11 cellular contexts compared by ENCODE assay signal in genomic region chr5:82406200-82406773, GRCh38.
DNase-seq lines count a peak whose midpoint lies in the region; ATAC-seq, FAIRE-seq and TF ChIP-seq lines count a peak whose summit lies in the region.
"Had no signal": no experiment of that assay in that cellular context is flagged by ENCODE, and none has a peak within 500 bp of the region (broad histone marks: within the 10 kb centered on the region; RNA-seq: fewer than 3 reads in every experiment).

No MANE protein-coding gene starts in this region.

- CTCF ChIA-PET in H1 (lab: Charles Lee; ENCODE audit: partially characterized antibody) = no interaction called here

- no peak overlapping the region for H4K8ac ChIP-seq in H1 (ENCODE audit: extremely low read depth, insufficient read depth, low read length)

- no peak overlapping the region for H3K56ac ChIP-seq in H1 (replicated peaks; ENCODE audit: insufficient read length, low read depth, low read length)

- H3K23ac ChIP-seq in H1 (ENCODE audit: insufficient read length) = no peak overlapping the region

- H2BK12ac ChIP-seq in H1 (ENCODE audit: low read depth, low read length) = 0 out of 2 replicates have a peak overlapping the region, but pooled peaks have one; percentile 32

- H2BK120ac ChIP-seq in H1 (replicated peaks; ENCODE audit: low read depth, low read length) = no peak overlapping the region

- H3K27ac ChIP-seq in H1 (ENCODE audit: low read depth, low read length) = no peak overlapping the region

- no peak overlapping the region for H3K18ac ChIP-seq in H1 (ENCODE audit: extremely low read depth, low read length)

- peak overlapping the region; percentile 91 for H3K27ac Mint-ChIP-seq in nephron progenitor cell
- H3K27ac Mint-ChIP-seq in activated T-cell treated with anti-CD3 and anti-CD28 coated beads, Interleukin-2, amount 50 U/mL, for 24 hours = no peak overlapping the region
- H3K27ac Mint-ChIP-seq: activated CD4-positive, alpha-beta T cell treated with anti-CD3 and anti-CD28 coated beads for 36 hours had no signal

- H3K4me1 Mint-ChIP-seq in nephron progenitor cell = peaks cover 30% of the 10 kb centered on the region
- H3K4me1 Mint-ChIP-seq in activated T-cell treated with anti-CD3 and anti-CD28 coated beads, Interleukin-2, amount 50 U/mL, for 24 hours (ENCODE audit: low read depth) = no peaks in the 10 kb centered on the region
- H3K4me1 Mint-ChIP-seq: activated CD4-positive, alpha-beta T cell treated with anti-CD3 and anti-CD28 coated beads for 36 hours had no signal

- H3K14ac ChIP-seq in H1 (ENCODE audit: insufficient read length) = no peak overlapping the region

- TF ChIP-seq CTCF in H1 (IDR thresholded peaks at IDR 0.05; ENCODE audit: control extremely low read depth in 1 of 3, insufficient read depth in 1 of 3, low read depth in 1 of 3, low read length in 3 of 3) = no peak
- no peak for TF ChIP-seq CTCF in nephron progenitor cell (IDR thresholded peaks at IDR 0.05)

- H4K20me1 ChIP-seq in H1 (replicated peaks in 1 of 2; ENCODE audit: control insufficient read depth in 1 of 2, insufficient read depth in 2 of 2, low read length in 2 of 2) = no peaks in the 10 kb centered on the region

- no peak for TF ChIP-seq EP300 in H1 (IDR thresholded peaks at IDR 0.05; ENCODE audit: borderline replicate concordance in 1 of 2, low read depth in 2 of 2, low read length in 2 of 2)

- no peak overlapping the region for H3K4me3 Mint-ChIP-seq in nephron progenitor cell
- no peak overlapping the region for H3K4me3 Mint-ChIP-seq in activated T-cell treated with anti-CD3 and anti-CD28 coated beads, Interleukin-2, amount 50 U/mL, for 24 hours
- H3K4me3 Mint-ChIP-seq: activated CD4-positive, alpha-beta T cell treated with anti-CD3 and anti-CD28 coated beads for 36 hours had no signal

- no peaks in the 10 kb centered on the region; a peak in 1 of 8 replicates for H3K36me3 ChIP-seq in H1 (ENCODE audit: control insufficient read depth in 2 of 4, insufficient read depth in 4 of 4, low read length in 3 of 4)

- no peaks in the 10 kb centered on the region for H3K79me1 ChIP-seq in H1 (ENCODE audit: low read depth, low read length)

- H3K9me3 ChIP-seq in H1 (ENCODE audit: insufficient read depth in 2 of 2, low read depth in 1 of 2, low read length in 1 of 2) = peaks cover 4% of the 10 kb centered on the region in 2 experiments; a peak in 1 of 4 replicates

- TF ChIP-seq POLR2A in H1 (IDR thresholded peaks at IDR 0.05; ENCODE audit: control extremely low read depth in 1 of 2, low read depth in 2 of 2, low read length in 2 of 2) = no peak

- no peaks in the 10 kb centered on the region for H3K23me2 ChIP-seq in H1 (ENCODE audit: low read depth, low read length)

- H4K5ac ChIP-seq in H1 (ENCODE audit: insufficient read length, low read depth, low read length) = peak overlapping the region; percentile 24

- H3K79me2 ChIP-seq in H1 (ENCODE audit: control insufficient read depth in 1 of 2, insufficient read depth in 2 of 2, low read length in 2 of 2) = no peaks in the 10 kb centered on the region

- H2BK20ac ChIP-seq in H1 (ENCODE audit: low read length) = no peak overlapping the region; the same call in 1 of the 2 replicates

- H3K36me3 Mint-ChIP-seq in nephron progenitor cell (ENCODE audit: low read depth) = peaks cover 33% of the 10 kb centered on the region
- H3K36me3 Mint-ChIP-seq in activated T-cell treated with anti-CD3 and anti-CD28 coated beads, Interleukin-2, amount 50 U/mL, for 24 hours (ENCODE audit: low read depth) = no peaks in the 10 kb centered on the region

- no peak overlapping the region; a peak in 1 of 8 replicates for H3K4me3 ChIP-seq in H1 (ENCODE audit: extremely low read depth in 1 of 4, insufficient read depth in 2 of 4, low read depth in 3 of 4, low read length in 4 of 4)

- peak overlapping the region; percentile 92 for H2AFZ ChIP-seq in H1 (ENCODE audit: low read length)

- peaks cover 6% of the 10 kb centered on the region for H3K27me3 Mint-ChIP-seq in nephron progenitor cell (ENCODE audit: low read depth, poor library complexity)
- no peaks in the 10 kb centered on the region for H3K27me3 Mint-ChIP-seq in activated T-cell treated with anti-CD3 and anti-CD28 coated beads, Interleukin-2, amount 50 U/mL, for 24 hours
- H3K27me3 Mint-ChIP-seq: activated CD4-positive, alpha-beta T cell treated with anti-CD3 and anti-CD28 coated beads for 36 hours had no signal

- DNase-seq in COR-L47 (lab: John Stamatoyannopoulos, UW) (peak; percentile 10), NCI-H1436 treated with DMSO at 0.1 percent for 48 hours (lab: John Stamatoyannopoulos, UW) (peak; percentile 53), H1 (ENCODE audit: low read depth in 1 of 2, low spot score in 2 of 2) (no peak), nephron progenitor cell (peak; percentile 24)
- DNase-seq in activated T-cell treated with anti-CD3 and anti-CD28 coated beads, Interleukin-2, amount 50 U/mL, for 24 hours = no peak
- DNase-seq in activated effector memory CD4-positive, alpha-beta T cell treated with anti-CD3 and anti-CD28 coated beads, Interleukin-2, amount 50 U/mL, for 16 hours = no peak
- no peak for DNase-seq in effector CD8-positive, alpha-beta T cell (lab: John Stamatoyannopoulos, UW)
- DNase-seq: activated CD4-positive, alpha-beta T cell treated with anti-CD3 and anti-CD28 coated beads for 36 hours; cerebellar nuclear complex had no signal

- peaks cover 44% of the 10 kb centered on the region for H3K9me3 Mint-ChIP-seq in nephron progenitor cell
- peaks cover 8% of the 10 kb centered on the region for H3K9me3 Mint-ChIP-seq in activated T-cell treated with anti-CD3 and anti-CD28 coated beads, Interleukin-2, amount 50 U/mL, for 24 hours

- no peak overlapping the region for H2AK5ac ChIP-seq in H1 (ENCODE audit: low read depth, low read length)

- no peak overlapping the region for H3K4ac ChIP-seq in H1 (replicated peaks; ENCODE audit: insufficient read length, low read depth, low read length)

- no peak overlapping the region for H2BK15ac ChIP-seq in H1 (ENCODE audit: low read length)

- no peak for FAIRE-seq in H1 (lab: Jason Lieb, UNC)
- FAIRE-seq: GM19239 had no signal

- no peak for ATAC-seq in GM18870 (IDR thresholded peaks at IDR 0.05; ENCODE audit: unreplicated experiment)
- ATAC-seq: activated CD4-positive, alpha-beta T cell treated with anti-CD3 and anti-CD28 coated beads for 36 hours had no signal

- H3K27me3 ChIP-seq in H1 (replicated peaks in 1 of 4; ENCODE audit: control insufficient read depth in 3 of 4, extremely low read depth in 1 of 4, insufficient read depth in 3 of 4, low read length in 3 of 4) = no peaks in the 10 kb centered on the region

- no peak for TF ChIP-seq RAD21 in H1 (IDR thresholded peaks at IDR 0.05 in 1 of 2, conservative IDR thresholded peaks at IDR 0.05 in 1 of 2; ENCODE audit: low read depth in 2 of 2, low read length in 2 of 2)

- H3K9ac ChIP-seq in H1 (replicated peaks in 1 of 4; ENCODE audit: extremely low read depth in 1 of 4, low read depth in 3 of 4, low read length in 3 of 4) = no peak overlapping the region

- H3K4me2 ChIP-seq in H1 (ENCODE audit: insufficient read depth in 1 of 2, low read depth in 2 of 2, low read length in 2 of 2) = peak overlapping the region in 1 of 2 experiments; percentile 40; a peak in 2 of 4 replicates

- H2BK5ac ChIP-seq in H1 (ENCODE audit: low read depth, low read length) = no peak overlapping the region; the same call in 1 of the 2 replicates

- 76% methylated on average over 13 of the region's 13 CpGs; no CpG with 5 or more reads in 1 of the 2 experiments for WGBS in H1 (ENCODE audit: extremely low coverage in 1 of 2, insufficient coverage in 1 of 2, insufficient read length in 1 of 2, insufficient replicate concordance in 2 of 2, low coverage in 1 of 2, low lambda C conversion rate in 2 of 2, missing lambda C conversion rate in 1 of 2), 2 experiments

- peak overlapping the region; percentile 38 for H4K91ac ChIP-seq in H1 (replicated peaks; ENCODE audit: insufficient read length, low read length)

- POLR2A ChIA-PET in H1 (lab: Charles Lee; ENCODE audit: partially characterized antibody) = no interaction called here

- H3K4me1 ChIP-seq in H1 (replicated peaks in 1 of 4; ENCODE audit: control insufficient read depth in 3 of 4, insufficient read depth in 4 of 4, low read length in 3 of 4) = peaks cover 0 to 11% (median 10%) of the 10 kb centered on the region in 4 experiments; a peak in 4 of 7 replicates

TF ChIP-seq in H1, 55 proteins besides CTCF, POLR2A, EP300 and RAD21:
- peak; percentile 74 for TF ChIP-seq E2F6 (IDR thresholded peaks at IDR 0.05)
- no peak for TF ChIP-seq KDM4A (IDR thresholded peaks at IDR 0.05; ENCODE audit: low read depth, low read length, severe bottlenecking)
TF ChIP-seq in H1: peak in this region for 1.

Comparison
In these comparisons a context has a peak if more than half of its experiments do, and no peak if none do; other contexts are left out.
1. DNase-seq: peak in COR-L47 (single experiment), NCI-H1436 treated with DMSO at 0.1 percent for 48 hours (single experiment) and nephron progenitor cell (single experiment); none in H1 (0 of 2), activated T-cell treated with anti-CD3 and anti-CD28 coated beads, Interleukin-2, amount 50 U/mL, for 24 hours (single experiment), activated effector memory CD4-positive, alpha-beta T cell treated with anti-CD3 and anti-CD28 coated beads, Interleukin-2, amount 50 U/mL, for 16 hours (single experiment) and effector CD8-positive, alpha-beta T cell (single experiment).